1 cellular context compared by ENCODE assay signal in the genomic region with DNA sequence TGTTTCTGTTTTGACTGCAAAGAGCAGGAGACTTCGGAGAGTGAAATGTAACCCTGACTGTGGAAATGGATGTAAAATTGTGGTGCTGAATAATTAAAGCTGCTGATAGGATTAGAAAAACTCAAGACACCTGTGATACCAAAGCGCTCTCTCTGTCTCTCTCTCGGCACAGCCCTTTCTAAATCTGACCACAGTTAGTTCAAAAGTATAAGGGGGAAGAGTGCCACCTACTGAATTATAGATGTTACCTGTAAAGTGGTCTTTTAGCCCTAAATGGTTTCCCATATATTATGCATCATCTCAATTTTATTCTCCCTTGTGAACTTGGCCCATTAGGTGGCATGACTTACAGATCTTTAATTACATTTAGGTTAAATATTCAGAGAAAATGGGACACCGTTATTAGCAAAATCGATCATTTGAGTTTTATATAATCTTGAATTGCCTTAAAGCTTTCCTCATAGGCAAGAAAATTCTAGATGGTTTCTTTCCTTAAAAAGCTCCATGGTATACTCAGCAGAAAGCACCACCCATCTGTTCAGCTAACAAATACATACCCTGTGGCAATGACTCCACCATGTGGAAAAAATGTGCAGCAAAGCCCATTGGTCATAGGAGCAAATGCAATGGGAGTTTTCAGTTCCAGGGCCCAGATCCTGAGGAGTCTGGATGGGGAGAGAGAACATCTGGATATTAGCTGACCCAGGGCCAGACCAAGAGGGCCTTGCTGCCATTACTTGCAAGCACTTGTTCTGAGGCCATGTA.
TF ChIP-seq lines count a peak whose summit lies in the region.

No MANE protein-coding gene starts in this region.

TF ChIP-seq in endothelial cell of umbilical vein, 7 proteins besides CTCF, POLR2A, EP300 and RAD21 (continued from another document):
- no peak for TF ChIP-seq MYC (IDR thresholded peaks at IDR 0.05; ENCODE audit: low read depth, low read length)
- TF ChIP-seq JUN (IDR thresholded peaks at IDR 0.05; ENCODE audit: borderline replicate concordance, insufficient read depth, insufficient read length, low read depth), result no peak
